In genomic region chr9:129595323-129595741, GRCh38 we compare ENCODE assay signal across 1 cellular context.
TF ChIP-seq lines count a peak whose summit lies in the region.

No MANE protein-coding gene starts in this region.

TF ChIP-seq in K562, 482 proteins besides CTCF, POLR2A, EP300 and RAD21:
- no peak for TF ChIP-seq DMBX1 (CRISPR knock-in tag; IDR thresholded peaks at IDR 0.05; ENCODE audit: borderline replicate concordance)
- TF ChIP-seq PBX2 (CRISPR knock-in tag; IDR thresholded peaks at IDR 0.05; ENCODE audit: low read depth), result peak; percentile 48; the same call in 1 of the 2 replicates
- TF ChIP-seq PBX2 (tag; conservative IDR thresholded peaks at IDR 0.05; ENCODE audit: low read depth), result peak; percentile 30; the same call in 1 of the 2 replicates
- TF ChIP-seq, protein P1, sequence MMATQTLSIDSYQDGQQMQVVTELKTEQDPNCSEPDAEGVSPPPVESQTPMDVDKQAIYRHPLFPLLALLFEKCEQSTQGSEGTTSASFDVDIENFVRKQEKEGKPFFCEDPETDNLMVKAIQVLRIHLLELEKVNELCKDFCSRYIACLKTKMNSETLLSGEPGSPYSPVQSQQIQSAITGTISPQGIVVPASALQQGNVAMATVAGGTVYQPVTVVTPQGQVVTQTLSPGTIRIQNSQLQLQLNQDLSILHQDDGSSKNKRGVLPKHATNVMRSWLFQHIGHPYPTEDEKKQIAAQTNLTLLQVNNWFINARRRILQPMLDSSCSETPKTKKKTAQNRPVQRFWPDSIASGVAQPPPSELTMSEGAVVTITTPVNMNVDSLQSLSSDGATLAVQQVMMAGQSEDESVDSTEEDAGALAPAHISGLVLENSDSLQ (IDR thresholded peaks at IDR 0.05), result peak; percentile 92
- TF ChIP-seq L3MBTL2 (IDR thresholded peaks at IDR 0.05), result peak; percentile 54
- no peak for TF ChIP-seq ESRRA (IDR thresholded peaks at IDR 0.05; ENCODE audit: borderline replicate concordance, low read depth)
- TF ChIP-seq SNIP1 (IDR thresholded peaks at IDR 0.05; ENCODE audit: low read depth), result no peak
- TF ChIP-seq ZNF75A (CRISPR knock-in tag; IDR thresholded peaks at IDR 0.05), result no peak
- TF ChIP-seq, protein P2, sequence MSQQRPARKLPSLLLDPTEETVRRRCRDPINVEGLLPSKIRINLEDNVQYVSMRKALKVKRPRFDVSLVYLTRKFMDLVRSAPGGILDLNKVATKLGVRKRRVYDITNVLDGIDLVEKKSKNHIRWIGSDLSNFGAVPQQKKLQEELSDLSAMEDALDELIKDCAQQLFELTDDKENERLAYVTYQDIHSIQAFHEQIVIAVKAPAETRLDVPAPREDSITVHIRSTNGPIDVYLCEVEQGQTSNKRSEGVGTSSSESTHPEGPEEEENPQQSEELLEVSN (IDR thresholded peaks at IDR 0.05; ENCODE audit: borderline replicate concordance in 1 of 2, extremely low read depth in 1 of 2, insufficient read depth in 1 of 2, insufficient read length in 1 of 2, low read depth in 1 of 2, low read length in 1 of 2, poor library complexity in 1 of 2, severe bottlenecking in 1 of 2), result peak in 1 of 2 experiments; percentile 31
- TF ChIP-seq MGA (IDR thresholded peaks at IDR 0.05), result peak; percentile 10
- TF ChIP-seq SPI1 (IDR thresholded peaks at IDR 0.05; ENCODE audit: borderline replicate concordance, low read depth, low read length), result peak; percentile 79; the same call in 1 of the 2 replicates
- no peak for TF ChIP-seq DPF2 (IDR thresholded peaks at IDR 0.05)
- TF ChIP-seq PREB (CRISPR knock-in tag; IDR thresholded peaks at IDR 0.05), result no peak
- TF ChIP-seq ELF1 (tag; IDR thresholded peaks at IDR 0.05), result 0 out of 2 replicates have a peak, but pooled peaks have one; percentile 36
- TF ChIP-seq NRF1 (conservative IDR thresholded peaks at IDR 0.05 in 1 of 2, IDR thresholded peaks at IDR 0.05 in 1 of 2), result no peak
